8 cellular contexts compared by ENCODE assay signal in genomic region chr7:43649755-43650274, GRCh38.
A peak's percentile ranks its signal among the peaks of the same experiment; 100 is the strongest.
DNase-seq lines count a peak whose midpoint lies in the region; ATAC-seq and TF ChIP-seq lines count a peak whose summit lies in the region.

No MANE protein-coding gene starts in this region.

- H3K4me3 Mint-ChIP-seq in activated CD4-positive, alpha-beta memory T cell treated with anti-CD3 and anti-CD28 coated beads for 36 hours, result peak overlapping the region; percentile 80
- peak overlapping the region; percentile 21 for H3K4me3 Mint-ChIP-seq in glutamatergic neuron (ENCODE audit: unreplicated experiment)

- TF ChIP-seq CTCF in GM12865 (IDR thresholded peaks at IDR 0.05; ENCODE audit: insufficient read depth, low read depth, low read length, missing control alignments) (no peak), glutamatergic neuron (IDR thresholded peaks at IDR 0.05; ENCODE audit: partially characterized antibody, unreplicated experiment) (no peak)

- no peaks in the 10 kb centered on the region for H3K9me3 ChIP-seq in KOPT-K1 (ENCODE audit: insufficient read depth, low read length, poor library complexity, severe bottlenecking)

- H3K27ac Mint-ChIP-seq in activated CD4-positive, alpha-beta memory T cell treated with anti-CD3 and anti-CD28 coated beads for 36 hours, result peak overlapping the region; percentile 99
- peak overlapping the region; percentile 79 for H3K27ac Mint-ChIP-seq in glutamatergic neuron (ENCODE audit: unreplicated experiment)

- H3K4me3 ChIP-seq in GM12865 (ENCODE audit: low read depth, low read length), result peak overlapping the region; percentile 55

- ATAC-seq in GM21717 (IDR thresholded peaks at IDR 0.05; ENCODE audit: unreplicated experiment), result peak; percentile 63

- H3K9me3 Mint-ChIP-seq in activated CD4-positive, alpha-beta memory T cell treated with anti-CD3 and anti-CD28 coated beads for 36 hours, result no peaks in the 10 kb centered on the region
- peaks cover 12% of the 10 kb centered on the region for H3K9me3 Mint-ChIP-seq in glutamatergic neuron (ENCODE audit: unreplicated experiment)

- peaks cover 94% of the 10 kb centered on the region for H3K4me1 Mint-ChIP-seq in activated CD4-positive, alpha-beta memory T cell treated with anti-CD3 and anti-CD28 coated beads for 36 hours (ENCODE audit: low read depth)
- H3K4me1 Mint-ChIP-seq in glutamatergic neuron (ENCODE audit: low read depth, unreplicated experiment), result peaks cover 50% of the 10 kb centered on the region

- H3K27me3 Mint-ChIP-seq in activated CD4-positive, alpha-beta memory T cell treated with anti-CD3 and anti-CD28 coated beads for 36 hours, result no peaks in the 10 kb centered on the region
- peaks cover 4% of the 10 kb centered on the region for H3K27me3 Mint-ChIP-seq in glutamatergic neuron (ENCODE audit: unreplicated experiment)

- CTCF ChIA-PET in activated CD4-positive, alpha-beta memory T cell treated with anti-CD3 and anti-CD28 coated beads for 36 hours (lab: Charles Lee), result interaction anchor here (1.2 to 9.9 kb wide), 9 partner anchors 20 to 185 kb away, joined by 3 to 130 read pairs (median 8); partner anchors contain the start of gene STK17A

- H3K27ac ChIP-seq in KOPT-K1 (ENCODE audit: low read depth, low read length, poor library complexity, severe bottlenecking), result peak overlapping the region; percentile 65

- H3K36me3 ChIP-seq in KOPT-K1 (ENCODE audit: insufficient read depth, low read length), result peaks cover 44% of the 10 kb centered on the region

- peaks cover 26% of the 10 kb centered on the region for H3K36me3 Mint-ChIP-seq in activated CD4-positive, alpha-beta memory T cell treated with anti-CD3 and anti-CD28 coated beads for 36 hours
- H3K36me3 Mint-ChIP-seq in glutamatergic neuron (ENCODE audit: unreplicated experiment), result no peaks in the 10 kb centered on the region

- intact Hi-C loops in activated CD4-positive, alpha-beta memory T cell treated with anti-CD3 and anti-CD28 coated beads for 36 hours (cut with micrococcal nuclease), result loop anchor here (1.0 to 10.0 kb wide), 4 partner anchors 50 to 395 kb away; partner anchors contain the start of gene DBNL

- POLR2A ChIA-PET in activated CD4-positive, alpha-beta memory T cell treated with anti-CD3 and anti-CD28 coated beads for 36 hours (lab: Charles Lee), result interaction anchor here (0.8 to 3.6 kb wide), 15 partner anchors 9 to 64 kb away, joined by 3 to 90 read pairs (median 7); partner anchors contain the start of gene STK17A

- DNase-seq in GM12865 (ENCODE audit: low read depth) (peak; percentile 96), glutamatergic neuron (no peak), HuH-7.5 (ENCODE audit: low spot score) (no peak), DMS114 treated with DMSO at 0.1 percent for 48 hours (lab: John Stamatoyannopoulos, UW; ENCODE audit: unreplicated experiment) (no peak)
- peak; percentile 81 for DNase-seq in activated CD4-positive, alpha-beta memory T cell treated with anti-CD3 and anti-CD28 coated beads for 36 hours
- DNase-seq in stimulated activated naive CD4-positive, alpha-beta T cell treated with Interleukin-2 at 50 U/mL for 16 hours (lab: John Stamatoyannopoulos, UW), result peak; percentile 35

Comparison
In these comparisons a context has a peak if more than half of its experiments do, and no peak if none do; other contexts are left out.
1. DNase-seq: peak in GM12865 (single experiment), activated CD4-positive, alpha-beta memory T cell treated with anti-CD3 and anti-CD28 coated beads for 36 hours (single experiment) and stimulated activated naive CD4-positive, alpha-beta T cell treated with Interleukin-2 at 50 U/mL for 16 hours (single experiment); none in glutamatergic neuron (single experiment), HuH-7.5 (single experiment) and DMS114 treated with DMSO at 0.1 percent for 48 hours (single experiment).